12 cellular contexts compared by ENCODE assay signal in the genomic region with DNA sequence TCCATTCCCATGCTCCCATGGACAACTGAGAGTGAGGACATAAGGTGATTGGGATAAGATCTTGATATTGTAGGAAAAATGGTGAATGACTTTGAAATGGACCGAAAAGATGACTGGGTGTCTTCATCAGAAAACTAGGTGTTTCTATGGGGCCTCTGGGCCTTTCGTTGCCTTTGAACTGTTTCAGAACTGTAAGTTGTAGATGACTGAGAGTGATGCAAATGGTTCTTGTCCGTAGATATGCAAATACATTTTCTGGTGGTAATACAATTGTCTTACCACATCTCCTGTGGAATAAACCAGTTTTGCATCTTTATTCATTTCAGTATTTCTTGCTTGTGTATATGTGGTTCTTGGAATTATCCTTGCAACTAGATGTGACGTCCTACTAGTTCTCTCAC. TPM values are rescaled to one million over a fixed set of nuclear protein-coding genes. Genes with fewer than 3 reads are reported as not detected.
DNase-seq lines count a peak whose midpoint lies in the region; ATAC-seq lines count a peak whose summit lies in the region.
"Had no signal": no experiment of that assay in that cellular context is flagged by ENCODE, and none has a peak within 500 bp of the region (broad histone marks: within the 10 kb centered on the region; RNA-seq: fewer than 3 reads in every experiment).

No MANE protein-coding gene starts in this region.

- ATAC-seq in GM18499 (IDR thresholded peaks at IDR 0.05; ENCODE audit: insufficient read depth, unreplicated experiment) = peak; percentile 38
- peak; percentile 30 for ATAC-seq in GM19452 (IDR thresholded peaks at IDR 0.05; ENCODE audit: unreplicated experiment)
- peak; percentile 36 for ATAC-seq in HG03025 (IDR thresholded peaks at IDR 0.05; ENCODE audit: low FRiP score, unreplicated experiment)
- ATAC-seq in activated T-cell treated with anti-CD3 and anti-CD28 coated beads, Interleukin-2, amount 50 U/mL, for 72 hours (replicated peaks in 1 of 2) = peak; percentile 64
- ATAC-seq in left colon = no peak
- no peak for ATAC-seq in aorta (ENCODE audit: low FRiP score)
- ATAC-seq: heart left ventricle had no signal

- no peaks in the 10 kb centered on the region for H3K27me3 Mint-ChIP-seq in activated T-cell treated with anti-CD3 and anti-CD28 coated beads, Interleukin-2, amount 50 U/mL, for 72 hours (ENCODE audit: low read depth)

- no peaks in the 10 kb centered on the region for H3K4me1 ChIP-seq in aorta (ENCODE audit: control insufficient read depth in 1 of 2, insufficient read depth in 2 of 2, low read length in 2 of 2)

- no peaks in the 10 kb centered on the region for H3K36me3 ChIP-seq in aorta (ENCODE audit: control insufficient read depth in 1 of 2, insufficient read depth in 2 of 2, low read length in 1 of 2)
- H3K36me3 ChIP-seq: heart left ventricle had no signal

- peak; percentile 58 to 67 for DNase-seq in activated T-cell treated with anti-CD3 and anti-CD28 coated beads, Interleukin-2, amount 50 U/mL, for 72 hours
- DNase-seq in AG08396 (ENCODE audit: low spot score) (no peak), inferior parietal cortex (ENCODE audit: extremely low spot score) (no peak), left colon (no peak), aorta (no peak)
- DNase-seq: heart left ventricle, NCI-H146, PC-9, retina had no signal

- H3K36me3 Mint-ChIP-seq in activated T-cell treated with anti-CD3 and anti-CD28 coated beads, Interleukin-2, amount 50 U/mL, for 72 hours (ENCODE audit: insufficient read depth in 2 of 2) = peaks cover 4 to 11% of the 10 kb centered on the region in 2 donors

- peaks cover 91% of the 10 kb centered on the region for H3K4me1 Mint-ChIP-seq in activated T-cell treated with anti-CD3 and anti-CD28 coated beads, Interleukin-2, amount 50 U/mL, for 72 hours (ENCODE audit: low read depth)

- peak overlapping the region; percentile 76 to 93 for H3K4me3 Mint-ChIP-seq in activated T-cell treated with anti-CD3 and anti-CD28 coated beads, Interleukin-2, amount 50 U/mL, for 72 hours

- no peak overlapping the region for H3K4me3 ChIP-seq in aorta (ENCODE audit: low read length in 2 of 2)
- H3K4me3 ChIP-seq: heart left ventricle, PC-9 had no signal

- no peaks in the 10 kb centered on the region for H3K9me3 Mint-ChIP-seq in activated T-cell treated with anti-CD3 and anti-CD28 coated beads, Interleukin-2, amount 50 U/mL, for 72 hours

- intact Hi-C loops in left colon (cut with DNase I, micrococcal nuclease) (no loop called here), aorta (cut with DNase I) (no loop called here)

- 91 to 94% methylated on average over 4 of the region's 4 CpGs for WGBS in aorta, 2 donors

- H3K9me3 ChIP-seq in aorta (ENCODE audit: control insufficient read depth, low read length) = peaks cover 1% of the 10 kb centered on the region
- H3K9me3 ChIP-seq: heart left ventricle had no signal

- no peak overlapping the region for H3K27ac ChIP-seq in aorta (ENCODE audit: low read depth in 1 of 2, low read length in 2 of 2)
- H3K27ac ChIP-seq: heart left ventricle, PC-9 had no signal

- peak overlapping the region; percentile 100 for H3K27ac Mint-ChIP-seq in activated T-cell treated with anti-CD3 and anti-CD28 coated beads, Interleukin-2, amount 50 U/mL, for 72 hours

- no peaks in the 10 kb centered on the region for H3K27me3 ChIP-seq in aorta (ENCODE audit: control insufficient read depth in 1 of 2, insufficient read depth in 2 of 2, low read length in 1 of 2)

RNA-seq across cellular contexts. Expression of gene TEX48, which starts 16.0 kb away (rescaled TPM):
- 1 to 10 TPM; 1.4 to 1.7 TPM for total RNA-seq in activated T-cell treated with anti-CD3 and anti-CD28 coated beads, Interleukin-2, amount 50 U/mL, for 72 hours
- not detected for total RNA-seq in left colon
- total RNA-seq in aorta = not detected
- not detected for polyA plus RNA-seq in aorta
- total RNA-seq: heart left ventricle, PC-9 had no signal
- polyA plus RNA-seq: heart left ventricle had no signal

RNA-seq across cellular contexts. Expression of gene TEX53, which starts 40.3 kb away (rescaled TPM):
- not detected for total RNA-seq in activated T-cell treated with anti-CD3 and anti-CD28 coated beads, Interleukin-2, amount 50 U/mL, for 72 hours
- total RNA-seq in left colon (not detected), aorta (not detected)
- not detected for polyA plus RNA-seq in aorta
- total RNA-seq: heart left ventricle, PC-9 had no signal
- polyA plus RNA-seq: heart left ventricle had no signal

Comparison
In these comparisons a context has a peak if more than half of its experiments do, and no peak if none do; other contexts are left out.
1. ATAC-seq: peak in GM18499 (single experiment), GM19452 (single experiment), HG03025 (single experiment) and activated T-cell treated with anti-CD3 and anti-CD28 coated beads, Interleukin-2, amount 50 U/mL, for 72 hours (2 of 2); none in left colon (single experiment) and aorta (single experiment).
2. DNase-seq: peak in activated T-cell treated with anti-CD3 and anti-CD28 coated beads, Interleukin-2, amount 50 U/mL, for 72 hours (2 of 2); none in AG08396 (single experiment), inferior parietal cortex (single experiment), left colon (0 of 2) and aorta (0 of 2).